26 cellular contexts compared by ENCODE assay signal in genomic region chr1:180136968-180137356, GRCh38.
"Had no signal": no experiment of that assay in that cellular context is flagged by ENCODE, and none has a peak within 500 bp of the region (broad histone marks: within the 10 kb centered on the region; RNA-seq: fewer than 3 reads in every experiment).

No MANE protein-coding gene starts in this region.

- H3K27me3 ChIP-seq: foreskin keratinocyte, heart left ventricle, hepatocyte, left lung, neutrophil, right atrium auricular region, sigmoid colon, stomach, thyroid gland, upper lobe of left lung had no signal

- H3K9me3 ChIP-seq: esophagus muscularis mucosa, gastroesophageal sphincter, left lung, mucosa of descending colon, neutrophil, prostate gland, sigmoid colon, stomach, thyroid gland, upper lobe of left lung had no signal

- DNase-seq: cortex of kidney; effector memory CD8-positive, alpha-beta T cell; heart left ventricle; kidney; left lung; mesenchymal stem cell; mucosa of descending colon; naive B cell; sigmoid colon; stimulated activated CD4-positive, alpha-beta T cell treated with anti-CD3 and anti-CD28 coated beads, Interleukin-2, amount 100 ng/mL, for 24 hours; stimulated activated CD4-positive, alpha-beta T cell treated with anti-CD3 and anti-CD28 coated beads, Interleukin-4, amount 100 ng/mL, for 24 hours; stimulated activated naive CD4-positive, alpha-beta T cell treated with Interleukin-2 at 50 U/mL for 16 hours; stomach; thyroid gland; upper lobe of left lung had no signal

- H3K4me2 ChIP-seq: hepatocyte had no signal

- H3K36me3 ChIP-seq: esophagus muscularis mucosa, gastroesophageal sphincter, heart left ventricle, left lung, prostate gland, right atrium auricular region, sigmoid colon, stomach, thyroid gland, upper lobe of left lung had no signal

- ATAC-seq: effector memory CD8-positive, alpha-beta T cell; gastroesophageal sphincter; heart left ventricle; left lung; natural killer cell treated with Interleukin-12 subunit alpha and Interleukin-12 subunit beta and Interleukin-15 and Interleukin-18, amount 100 ng/mL, for 72 hours; stimulated activated effector memory CD8-positive, alpha-beta T cell treated with anti-CD3 and anti-CD28 coated beads, Interleukin-12 subunit alpha, Interleukin-12 subunit beta, amount 100 ng/mL, for 72 hours had no signal

- H3K4me3 ChIP-seq: esophagus muscularis mucosa, gastroesophageal sphincter, heart left ventricle, hepatocyte, left lung, mucosa of descending colon, prostate gland, right atrium auricular region, sigmoid colon, stomach, thyroid gland, upper lobe of left lung had no signal

- H3K79me2 ChIP-seq: hepatocyte had no signal

- H3K27ac ChIP-seq: esophagus muscularis mucosa, foreskin keratinocyte, gastroesophageal sphincter, heart left ventricle, hepatocyte, left lung, neutrophil, prostate gland, right atrium auricular region, sigmoid colon, stomach, thyroid gland, upper lobe of left lung had no signal

- H2AFZ ChIP-seq: hepatocyte had no signal

- H3K4me1 ChIP-seq: esophagus muscularis mucosa, gastroesophageal sphincter, heart left ventricle, prostate gland, right atrium auricular region, sigmoid colon, stomach, thyroid gland had no signal

- FAIRE-seq: endometrium, kidney, urothelium cell line had no signal
